31 cellular contexts compared by ENCODE assay signal in genomic region chr12:116080415-116080814, GRCh38.
A peak's percentile ranks its signal among the peaks of the same experiment; 100 is the strongest.
DNase-seq lines count a peak whose midpoint lies in the region; ATAC-seq lines count a peak whose summit lies in the region.
"Had no signal": no experiment of that assay in that cellular context is flagged by ENCODE, and none has a peak within 500 bp of the region (broad histone marks: within the 10 kb centered on the region; RNA-seq: fewer than 3 reads in every experiment).

No MANE protein-coding gene starts in this region.

- H3K36me3 Mint-ChIP-seq in activated CD4-positive, alpha-beta T cell treated with anti-CD3 and anti-CD28 coated beads for 36 hours (ENCODE audit: low read depth): peaks cover 7% of the 10 kb centered on the region
- H3K36me3 Mint-ChIP-seq in activated CD4-positive, alpha-beta T cell treated with anti-CD3 and anti-CD28 coated beads, Interleukin-2, amount 10 ng/mL, durations not matched to agents 24 days and 14 days (ENCODE audit: low read depth): peaks cover 12% of the 10 kb centered on the region
- peaks cover 8% of the 10 kb centered on the region for H3K36me3 Mint-ChIP-seq in activated naive CD8-positive, alpha-beta T cell
- peaks cover 3% of the 10 kb centered on the region for H3K36me3 Mint-ChIP-seq in activated naive CD8-positive, alpha-beta T cell treated with anti-CD3 and anti-CD28 coated beads for 36 hours
- no peaks in the 10 kb centered on the region for H3K36me3 Mint-ChIP-seq in stimulated activated effector memory CD8-positive, alpha-beta T cell treated with anti-CD3 and anti-CD28 coated beads, Interleukin-12 subunit alpha, Interleukin-12 subunit beta, amount 100 ng/mL, for 72 hours
- peaks cover 4% of the 10 kb centered on the region for H3K36me3 Mint-ChIP-seq in activated T-helper 2 cell treated with anti-CD3 and anti-CD28 coated beads, Interferon-gamma antibody, Interleukin-2, Interleukin-4, amounts not matched to agents 10 μg/mL and 5 μg/mL and 100 μg/mL, durations not matched to agents 14 hours and 24 hours and 36 hours (ENCODE audit: low read depth)

- H3K4me1 Mint-ChIP-seq in activated CD4-positive, alpha-beta T cell treated with anti-CD3 and anti-CD28 coated beads for 36 hours: peaks cover 32% of the 10 kb centered on the region
- peaks cover 5% of the 10 kb centered on the region for H3K4me1 Mint-ChIP-seq in activated CD4-positive, alpha-beta T cell treated with anti-CD3 and anti-CD28 coated beads, Interleukin-2, amount 10 ng/mL, durations not matched to agents 24 days and 14 days
- peaks cover 19% of the 10 kb centered on the region for H3K4me1 Mint-ChIP-seq in activated naive CD8-positive, alpha-beta T cell (ENCODE audit: low read depth)
- peaks cover 26% of the 10 kb centered on the region for H3K4me1 Mint-ChIP-seq in activated naive CD8-positive, alpha-beta T cell treated with anti-CD3 and anti-CD28 coated beads for 36 hours
- H3K4me1 Mint-ChIP-seq in stimulated activated effector memory CD8-positive, alpha-beta T cell treated with anti-CD3 and anti-CD28 coated beads, Interleukin-12 subunit alpha, Interleukin-12 subunit beta, amount 100 ng/mL, for 72 hours: peaks cover under 1% of the 10 kb centered on the region
- peaks cover 16% of the 10 kb centered on the region for H3K4me1 Mint-ChIP-seq in activated T-helper 2 cell treated with anti-CD3 and anti-CD28 coated beads, Interferon-gamma antibody, Interleukin-2, Interleukin-4, amounts not matched to agents 10 μg/mL and 5 μg/mL and 100 μg/mL, durations not matched to agents 14 hours and 24 hours and 36 hours (ENCODE audit: low read depth)

- DNase-seq in activated CD4-positive, alpha-beta T cell treated with anti-CD3 and anti-CD28 coated beads for 36 hours: no peak
- DNase-seq in activated CD4-positive, alpha-beta T cell treated with anti-CD3 and anti-CD28 coated beads, Interleukin-2, amount 10 ng/mL, durations not matched to agents 24 days and 14 days: no peak
- no peak for DNase-seq in activated naive CD8-positive, alpha-beta T cell treated with anti-CD3 and anti-CD28 coated beads for 36 hours
- DNase-seq in stimulated activated effector memory CD8-positive, alpha-beta T cell treated with anti-CD3 and anti-CD28 coated beads, Interleukin-12 subunit alpha, Interleukin-12 subunit beta, amount 100 ng/mL, for 72 hours (ENCODE audit: low spot score in 2 of 2): no peak
- no peak for DNase-seq in activated T-helper 2 cell treated with anti-CD3 and anti-CD28 coated beads, Interferon-gamma antibody, Interleukin-2, Interleukin-4, amounts not matched to agents 10 μg/mL and 5 μg/mL and 100 μg/mL, durations not matched to agents 14 hours and 24 hours and 36 hours (ENCODE audit: low spot score)
- DNase-seq: 8988T; ACHN; BE2C; CD8-positive, alpha-beta memory T cell; DMS 273 treated with DMSO at 0.1 percent for 48 hours; DMS79; EL; GDM1; H9; HFFc6; Kasumi-1; MV-4-11; NCI-H1105; NCI-H146; NCI-H1930; NCI-H446 treated with DMSO at 0.1 percent for 48 hours; NCI-H526; NCI-H82; Right ventricle myocardium superior; RPMI8226 had no signal

- CTCF ChIA-PET in activated CD4-positive, alpha-beta T cell treated with anti-CD3 and anti-CD28 coated beads for 36 hours (lab: Charles Lee): interaction anchor here (0.9 to 1.5 kb wide), 8 partner anchors 8 to 65 kb away, joined by 3 to 7 read pairs (median 3); no protein-coding TSS in a partner anchor

- no peaks in the 10 kb centered on the region for H3K9me3 Mint-ChIP-seq in activated CD4-positive, alpha-beta T cell treated with anti-CD3 and anti-CD28 coated beads for 36 hours (ENCODE audit: low read depth)
- H3K9me3 Mint-ChIP-seq in activated CD4-positive, alpha-beta T cell treated with anti-CD3 and anti-CD28 coated beads, Interleukin-2, amount 10 ng/mL, durations not matched to agents 24 days and 14 days: no peaks in the 10 kb centered on the region
- H3K9me3 Mint-ChIP-seq in activated naive CD8-positive, alpha-beta T cell (ENCODE audit: low read depth): no peaks in the 10 kb centered on the region
- H3K9me3 Mint-ChIP-seq in activated naive CD8-positive, alpha-beta T cell treated with anti-CD3 and anti-CD28 coated beads for 36 hours: no peaks in the 10 kb centered on the region
- no peaks in the 10 kb centered on the region for H3K9me3 Mint-ChIP-seq in stimulated activated effector memory CD8-positive, alpha-beta T cell treated with anti-CD3 and anti-CD28 coated beads, Interleukin-12 subunit alpha, Interleukin-12 subunit beta, amount 100 ng/mL, for 72 hours
- H3K9me3 Mint-ChIP-seq in activated T-helper 2 cell treated with anti-CD3 and anti-CD28 coated beads, Interferon-gamma antibody, Interleukin-2, Interleukin-4, amounts not matched to agents 10 μg/mL and 5 μg/mL and 100 μg/mL, durations not matched to agents 14 hours and 24 hours and 36 hours: no peaks in the 10 kb centered on the region
- H3K9me3 Mint-ChIP-seq: CD14-positive monocyte; CD8-positive, alpha-beta memory T cell; GM23338; H9; HFFc6 had no signal

- H3K27me3 Mint-ChIP-seq in activated CD4-positive, alpha-beta T cell treated with anti-CD3 and anti-CD28 coated beads for 36 hours: no peaks in the 10 kb centered on the region
- H3K27me3 Mint-ChIP-seq in activated CD4-positive, alpha-beta T cell treated with anti-CD3 and anti-CD28 coated beads, Interleukin-2, amount 10 ng/mL, durations not matched to agents 24 days and 14 days: no peaks in the 10 kb centered on the region
- H3K27me3 Mint-ChIP-seq in activated naive CD8-positive, alpha-beta T cell: no peaks in the 10 kb centered on the region
- H3K27me3 Mint-ChIP-seq in activated naive CD8-positive, alpha-beta T cell treated with anti-CD3 and anti-CD28 coated beads for 36 hours: no peaks in the 10 kb centered on the region
- H3K27me3 Mint-ChIP-seq in activated T-helper 2 cell treated with anti-CD3 and anti-CD28 coated beads, Interferon-gamma antibody, Interleukin-2, Interleukin-4, amounts not matched to agents 10 μg/mL and 5 μg/mL and 100 μg/mL, durations not matched to agents 14 hours and 24 hours and 36 hours (ENCODE audit: low read depth): no peaks in the 10 kb centered on the region
- H3K27me3 Mint-ChIP-seq: CD8-positive, alpha-beta memory T cell had no signal

- no peak overlapping the region for H3K4me3 Mint-ChIP-seq in activated CD4-positive, alpha-beta T cell treated with anti-CD3 and anti-CD28 coated beads for 36 hours
- H3K4me3 Mint-ChIP-seq in activated CD4-positive, alpha-beta T cell treated with anti-CD3 and anti-CD28 coated beads, Interleukin-2, amount 10 ng/mL, durations not matched to agents 24 days and 14 days: no peak overlapping the region
- no peak overlapping the region for H3K4me3 Mint-ChIP-seq in activated naive CD8-positive, alpha-beta T cell
- H3K4me3 Mint-ChIP-seq in activated naive CD8-positive, alpha-beta T cell treated with anti-CD3 and anti-CD28 coated beads for 36 hours: no peak overlapping the region
- H3K4me3 Mint-ChIP-seq in stimulated activated effector memory CD8-positive, alpha-beta T cell treated with anti-CD3 and anti-CD28 coated beads, Interleukin-12 subunit alpha, Interleukin-12 subunit beta, amount 100 ng/mL, for 72 hours: no peak overlapping the region
- no peak overlapping the region for H3K4me3 Mint-ChIP-seq in activated T-helper 2 cell treated with anti-CD3 and anti-CD28 coated beads, Interferon-gamma antibody, Interleukin-2, Interleukin-4, amounts not matched to agents 10 μg/mL and 5 μg/mL and 100 μg/mL, durations not matched to agents 14 hours and 24 hours and 36 hours (ENCODE audit: low read depth)
- H3K4me3 Mint-ChIP-seq: CD14-positive monocyte; CD8-positive, alpha-beta memory T cell; GM23338; H9; HFFc6 had no signal

- POLR2A ChIA-PET in activated CD4-positive, alpha-beta T cell treated with anti-CD3 and anti-CD28 coated beads for 36 hours (lab: Charles Lee): interaction anchor here (0.5 to 1.0 kb wide), 2 partner anchors 20 to 874 kb away, joined by 3 to 5 read pairs; no protein-coding TSS in a partner anchor

- peak; percentile 95 for ATAC-seq in activated CD4-positive, alpha-beta T cell treated with anti-CD3 and anti-CD28 coated beads for 36 hours
- ATAC-seq in stimulated activated effector memory CD8-positive, alpha-beta T cell treated with anti-CD3 and anti-CD28 coated beads, Interleukin-12 subunit alpha, Interleukin-12 subunit beta, amount 100 ng/mL, for 72 hours: peak; percentile 49
- ATAC-seq in GM18909 (IDR thresholded peaks at IDR 0.05; ENCODE audit: poor library complexity, unreplicated experiment) (no peak), GM21619 (IDR thresholded peaks at IDR 0.05; ENCODE audit: unreplicated experiment) (no peak)
- ATAC-seq: GM23338, K562 had no signal

- intact Hi-C loops in activated CD4-positive, alpha-beta T cell treated with anti-CD3 and anti-CD28 coated beads for 36 hours (cut with DNase I, micrococcal nuclease): loop anchor here (1.0 to 10.0 kb wide), 7 partner anchors 19 to 1954 kb away; no protein-coding TSS in a partner anchor
- intact Hi-C loops in activated CD4-positive, alpha-beta T cell treated with anti-CD3 and anti-CD28 coated beads, Interleukin-2, amount 10 ng/mL, durations not matched to agents 24 days and 14 days (cut with micrococcal nuclease): no loop called here
- intact Hi-C loops in activated T-helper 2 cell treated with anti-CD3 and anti-CD28 coated beads, Interferon-gamma antibody, Interleukin-2, Interleukin-4, amounts not matched to agents 10 μg/mL and 5 μg/mL and 100 μg/mL, durations not matched to agents 14 hours and 24 hours and 36 hours (cut with micrococcal nuclease): loop anchor here (2.0 to 5.0 kb wide), 3 partner anchors 56 to 157 kb away; no protein-coding TSS in a partner anchor

- no peak overlapping the region for H3K27ac Mint-ChIP-seq in activated CD4-positive, alpha-beta T cell treated with anti-CD3 and anti-CD28 coated beads for 36 hours
- H3K27ac Mint-ChIP-seq in activated CD4-positive, alpha-beta T cell treated with anti-CD3 and anti-CD28 coated beads, Interleukin-2, amount 10 ng/mL, durations not matched to agents 24 days and 14 days: no peak overlapping the region
- H3K27ac Mint-ChIP-seq in activated naive CD8-positive, alpha-beta T cell: peak overlapping the region; percentile 58
- no peak overlapping the region for H3K27ac Mint-ChIP-seq in activated naive CD8-positive, alpha-beta T cell treated with anti-CD3 and anti-CD28 coated beads for 36 hours
- H3K27ac Mint-ChIP-seq in stimulated activated effector memory CD8-positive, alpha-beta T cell treated with anti-CD3 and anti-CD28 coated beads, Interleukin-12 subunit alpha, Interleukin-12 subunit beta, amount 100 ng/mL, for 72 hours: no peak overlapping the region
- H3K27ac Mint-ChIP-seq in activated T-helper 2 cell treated with anti-CD3 and anti-CD28 coated beads, Interferon-gamma antibody, Interleukin-2, Interleukin-4, amounts not matched to agents 10 μg/mL and 5 μg/mL and 100 μg/mL, durations not matched to agents 14 hours and 24 hours and 36 hours: no peak overlapping the region
- H3K27ac Mint-ChIP-seq: CD8-positive, alpha-beta memory T cell; GM23338; HFFc6 had no signal

Comparison
In these comparisons a context has a peak if more than half of its experiments do, and no peak if none do; other contexts are left out.
1. ATAC-seq: peak in activated CD4-positive, alpha-beta T cell treated with anti-CD3 and anti-CD28 coated beads for 36 hours (single experiment) and stimulated activated effector memory CD8-positive, alpha-beta T cell treated with anti-CD3 and anti-CD28 coated beads, Interleukin-12 subunit alpha, Interleukin-12 subunit beta, amount 100 ng/mL, for 72 hours (single experiment); none in GM18909 (single experiment) and GM21619 (single experiment).